In genomic region chr11:21602734-21603133, GRCh38 we compare ENCODE assay signal across 14 cellular contexts.
DNase-seq lines count a peak whose midpoint lies in the region; ATAC-seq and TF ChIP-seq lines count a peak whose summit lies in the region.
"Had no signal": no experiment of that assay in that cellular context is flagged by ENCODE, and none has a peak within 500 bp of the region (broad histone marks: within the 10 kb centered on the region; RNA-seq: fewer than 3 reads in every experiment).

No MANE protein-coding gene starts in this region.

- H3K9me3 Mint-ChIP-seq in stimulated activated effector memory CD8-positive, alpha-beta T cell treated with anti-CD3 and anti-CD28 coated beads, Interleukin-12 subunit alpha, Interleukin-12 subunit beta, amount 100 ng/mL, for 72 hours = peaks cover 8% of the 10 kb centered on the region

- no peak overlapping the region for H3K27ac Mint-ChIP-seq in stimulated activated effector memory CD8-positive, alpha-beta T cell treated with anti-CD3 and anti-CD28 coated beads, Interleukin-12 subunit alpha, Interleukin-12 subunit beta, amount 100 ng/mL, for 72 hours
- H3K27ac Mint-ChIP-seq: CD4-positive, CD25-positive, alpha-beta regulatory T cell had no signal

- no peak for DNase-seq in Right ventricle myocardium inferior (ENCODE audit: missing footprints)
- DNase-seq in right atrium auricular region (ENCODE audit: low spot score) = no peak
- peak in 1 of 2 donors; percentile 77 for DNase-seq in cardiac muscle cell (ENCODE audit: low read depth in 1 of 2, low spot score in 1 of 2)
- no peak for DNase-seq in right cardiac atrium
- DNase-seq in stimulated activated CD4-positive, alpha-beta T cell treated with anti-CD3 and anti-CD28 coated beads, Interleukin-2, amount 100 ng/mL, for 48 hours = no peak
- DNase-seq in NCI-H2196 (lab: John Stamatoyannopoulos, UW; ENCODE audit: unreplicated experiment) = no peak
- DNase-seq in stimulated activated effector memory CD8-positive, alpha-beta T cell treated with anti-CD3 and anti-CD28 coated beads, Interleukin-12 subunit alpha, Interleukin-12 subunit beta, amount 100 ng/mL, for 72 hours (ENCODE audit: low spot score in 2 of 2) = no peak
- DNase-seq: 8988T; Calu3; CD4-positive, CD25-positive, alpha-beta regulatory T cell; DMS 273 treated with DMSO at 0.1 percent for 48 hours; GM23248; H7 had no signal

- H3K9me3 ChIP-seq in right atrium auricular region (no peaks in the 10 kb centered on the region), cardiac muscle cell (ENCODE audit: low read depth) (no peaks in the 10 kb centered on the region), right cardiac atrium (ENCODE audit: control insufficient read depth, low read length) (no peaks in the 10 kb centered on the region)
- H3K9me3 ChIP-seq: BLaER1 treated with 17β-estradiol and CSF1 and Interleukin-3, amounts not matched to agents 10 nM and 100 nM had no signal

- 36% methylated on average over 2 of the region's 2 CpGs for WGBS in right cardiac atrium

- no peaks in the 10 kb centered on the region for H3K36me3 ChIP-seq in right atrium auricular region
- H3K36me3 ChIP-seq in cardiac muscle cell = no peaks in the 10 kb centered on the region
- H3K36me3 ChIP-seq: BLaER1 treated with 17β-estradiol and CSF1 and Interleukin-3, amounts not matched to agents 10 nM and 100 nM had no signal

- no peak overlapping the region for H3K4me3 ChIP-seq in right atrium auricular region
- no peak overlapping the region for H3K4me3 ChIP-seq in cardiac muscle cell
- H3K4me3 ChIP-seq in right cardiac atrium (ENCODE audit: low read length) = no peak overlapping the region
- H3K4me3 ChIP-seq: BLaER1 treated with 17β-estradiol and CSF1 and Interleukin-3, amounts not matched to agents 10 nM and 100 nM; GM23248 had no signal

- H3K36me3 Mint-ChIP-seq in stimulated activated effector memory CD8-positive, alpha-beta T cell treated with anti-CD3 and anti-CD28 coated beads, Interleukin-12 subunit alpha, Interleukin-12 subunit beta, amount 100 ng/mL, for 72 hours = no peaks in the 10 kb centered on the region
- H3K36me3 Mint-ChIP-seq: CD4-positive, CD25-positive, alpha-beta regulatory T cell had no signal

- H3K4me1 Mint-ChIP-seq in stimulated activated effector memory CD8-positive, alpha-beta T cell treated with anti-CD3 and anti-CD28 coated beads, Interleukin-12 subunit alpha, Interleukin-12 subunit beta, amount 100 ng/mL, for 72 hours = no peaks in the 10 kb centered on the region
- H3K4me1 Mint-ChIP-seq: CD4-positive, CD25-positive, alpha-beta regulatory T cell had no signal

- H3K4me1 ChIP-seq in right atrium auricular region (no peaks in the 10 kb centered on the region), cardiac muscle cell (ENCODE audit: low read depth) (peaks cover 32% of the 10 kb centered on the region), right cardiac atrium (ENCODE audit: control insufficient read depth, insufficient read depth, low read length) (no peaks in the 10 kb centered on the region)
- H3K4me1 ChIP-seq: BLaER1 treated with 17β-estradiol and CSF1 and Interleukin-3, amounts not matched to agents 10 nM and 100 nM had no signal

- ATAC-seq in Right ventricle myocardium inferior (peak; percentile 72), right cardiac atrium (peak in 1 of 2 donors; percentile 55)
- ATAC-seq in stimulated activated effector memory CD8-positive, alpha-beta T cell treated with anti-CD3 and anti-CD28 coated beads, Interleukin-12 subunit alpha, Interleukin-12 subunit beta, amount 100 ng/mL, for 72 hours = no peak

- no peak overlapping the region for H3K4me3 Mint-ChIP-seq in stimulated activated effector memory CD8-positive, alpha-beta T cell treated with anti-CD3 and anti-CD28 coated beads, Interleukin-12 subunit alpha, Interleukin-12 subunit beta, amount 100 ng/mL, for 72 hours
- H3K4me3 Mint-ChIP-seq: CD4-positive, CD25-positive, alpha-beta regulatory T cell had no signal

- H3K27ac ChIP-seq in right atrium auricular region = no peak overlapping the region
- H3K27ac ChIP-seq in cardiac muscle cell = peak overlapping the region; percentile 79
- H3K27ac ChIP-seq in right cardiac atrium (ENCODE audit: low read length) = peak overlapping the region; percentile 19
- H3K27ac ChIP-seq: BLaER1 treated with 17β-estradiol and CSF1 and Interleukin-3, amounts not matched to agents 10 nM and 100 nM; GM23248 had no signal

- TF ChIP-seq CTCF in right atrium auricular region (IDR thresholded peaks at IDR 0.05) = no peak
- no peak for TF ChIP-seq CTCF in cardiac muscle cell (IDR thresholded peaks at IDR 0.05; ENCODE audit: low read depth, low read length)

- intact Hi-C loops in Right ventricle myocardium inferior (cut with DNase I) (no loop called here), right cardiac atrium (cut with DNase I) (no loop called here)

- H3K27me3 ChIP-seq in right atrium auricular region (no peaks in the 10 kb centered on the region), cardiac muscle cell (no peaks in the 10 kb centered on the region), right cardiac atrium (ENCODE audit: control insufficient read depth, insufficient read depth) (no peaks in the 10 kb centered on the region)
- H3K27me3 ChIP-seq: BLaER1 treated with 17β-estradiol and CSF1 and Interleukin-3, amounts not matched to agents 10 nM and 100 nM had no signal

Comparison
In these comparisons a context has a peak if more than half of its experiments do, and no peak if none do; other contexts are left out.
1. H3K27ac ChIP-seq: peak in cardiac muscle cell (single experiment) and right cardiac atrium (single experiment); none in right atrium auricular region (0 of 2).